1 cellular context compared by ENCODE assay signal in the genomic region with DNA sequence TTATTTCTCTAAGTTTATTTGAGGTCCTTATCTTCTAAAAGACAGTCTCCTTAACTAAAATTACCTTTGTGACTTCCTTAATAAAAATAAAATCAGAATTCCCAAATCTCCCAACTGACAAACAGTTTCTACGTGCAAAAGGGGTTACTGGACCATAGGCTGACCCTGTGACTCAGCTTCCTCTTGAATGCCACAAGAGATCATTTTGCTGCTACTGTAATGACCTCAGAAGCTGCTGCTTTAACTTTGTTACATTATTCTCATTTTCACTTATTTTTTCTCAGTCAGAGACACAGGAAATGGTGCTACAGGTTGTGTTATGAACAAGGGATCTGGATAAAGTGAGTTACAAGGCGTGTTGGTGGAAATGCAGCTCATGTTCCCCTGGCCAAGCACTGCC.
TF ChIP-seq lines count a peak whose summit lies in the region.

No MANE protein-coding gene starts in this region.

TF ChIP-seq in GM23338, 12 proteins besides CTCF, POLR2A, EP300 and RAD21 (continued from another document):
- TF ChIP-seq, protein P1, sequence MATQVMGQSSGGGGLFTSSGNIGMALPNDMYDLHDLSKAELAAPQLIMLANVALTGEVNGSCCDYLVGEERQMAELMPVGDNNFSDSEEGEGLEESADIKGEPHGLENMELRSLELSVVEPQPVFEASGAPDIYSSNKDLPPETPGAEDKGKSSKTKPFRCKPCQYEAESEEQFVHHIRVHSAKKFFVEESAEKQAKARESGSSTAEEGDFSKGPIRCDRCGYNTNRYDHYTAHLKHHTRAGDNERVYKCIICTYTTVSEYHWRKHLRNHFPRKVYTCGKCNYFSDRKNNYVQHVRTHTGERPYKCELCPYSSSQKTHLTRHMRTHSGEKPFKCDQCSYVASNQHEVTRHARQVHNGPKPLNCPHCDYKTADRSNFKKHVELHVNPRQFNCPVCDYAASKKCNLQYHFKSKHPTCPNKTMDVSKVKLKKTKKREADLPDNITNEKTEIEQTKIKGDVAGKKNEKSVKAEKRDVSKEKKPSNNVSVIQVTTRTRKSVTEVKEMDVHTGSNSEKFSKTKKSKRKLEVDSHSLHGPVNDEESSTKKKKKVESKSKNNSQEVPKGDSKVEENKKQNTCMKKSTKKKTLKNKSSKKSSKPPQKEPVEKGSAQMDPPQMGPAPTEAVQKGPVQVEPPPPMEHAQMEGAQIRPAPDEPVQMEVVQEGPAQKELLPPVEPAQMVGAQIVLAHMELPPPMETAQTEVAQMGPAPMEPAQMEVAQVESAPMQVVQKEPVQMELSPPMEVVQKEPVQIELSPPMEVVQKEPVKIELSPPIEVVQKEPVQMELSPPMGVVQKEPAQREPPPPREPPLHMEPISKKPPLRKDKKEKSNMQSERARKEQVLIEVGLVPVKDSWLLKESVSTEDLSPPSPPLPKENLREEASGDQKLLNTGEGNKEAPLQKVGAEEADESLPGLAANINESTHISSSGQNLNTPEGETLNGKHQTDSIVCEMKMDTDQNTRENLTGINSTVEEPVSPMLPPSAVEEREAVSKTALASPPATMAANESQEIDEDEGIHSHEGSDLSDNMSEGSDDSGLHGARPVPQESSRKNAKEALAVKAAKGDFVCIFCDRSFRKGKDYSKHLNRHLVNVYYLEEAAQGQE (IDR thresholded peaks at IDR 0.05; ENCODE audit: unreplicated experiment): no peak
- no peak for TF ChIP-seq ZNF331 (CRISPR knock-in tag; IDR thresholded peaks at IDR 0.05; ENCODE audit: low read depth)
- TF ChIP-seq JUNB (IDR thresholded peaks at IDR 0.05; ENCODE audit: unreplicated experiment): no peak
- no peak for TF ChIP-seq ETS1 (IDR thresholded peaks at IDR 0.05)
- no peak for TF ChIP-seq CREB1 (CRISPR knock-in tag; IDR thresholded peaks at IDR 0.05; ENCODE audit: low read depth)
- no peak for TF ChIP-seq EZH2phosphoT487 (IDR thresholded peaks at IDR 0.05; ENCODE audit: unreplicated experiment)
- no peak for TF ChIP-seq EZH2 (IDR thresholded peaks at IDR 0.05; ENCODE audit: low read depth, unreplicated experiment)
- TF ChIP-seq NANOG (IDR thresholded peaks at IDR 0.05; ENCODE audit: borderline replicate concordance): no peak
- TF ChIP-seq ZNF114 (CRISPR knock-in tag; IDR thresholded peaks at IDR 0.05): no peak
- TF ChIP-seq STAT1 (IDR thresholded peaks at IDR 0.05; ENCODE audit: unreplicated experiment): no peak
